34 cellular contexts compared by ENCODE assay signal in the genomic region with DNA sequence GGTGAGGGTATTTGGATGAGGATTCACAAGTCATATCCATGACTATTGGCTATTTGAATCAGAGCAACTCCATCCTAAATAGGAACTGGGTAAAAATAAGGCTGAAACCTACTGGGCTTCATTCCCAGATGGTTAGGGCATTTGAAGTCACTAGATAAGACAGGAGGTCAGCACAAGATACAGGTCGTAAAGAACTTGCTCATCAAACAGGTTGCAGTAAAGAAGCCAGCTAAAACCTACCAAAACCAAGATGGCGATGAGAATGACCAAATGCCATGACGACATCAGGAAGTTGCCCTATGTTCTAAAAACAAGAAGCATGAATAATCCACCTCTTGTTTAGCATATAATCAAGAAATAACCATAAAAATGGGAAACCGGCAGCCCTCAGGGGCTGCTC.
"Had no signal": no experiment of that assay in that cellular context is flagged by ENCODE, and none has a peak within 500 bp of the region (broad histone marks: within the 10 kb centered on the region; RNA-seq: fewer than 3 reads in every experiment).

No MANE protein-coding gene starts in this region.

- H3K4me1 ChIP-seq: adrenal gland, ascending aorta, body of pancreas, breast epithelium had no signal

- DNase-seq: activated effector memory CD4-positive, alpha-beta T cell treated with anti-CD3 and anti-CD28 coated beads, Interleukin-2, amount 50 U/mL, for 16 hours; activated effector memory CD4-positive, alpha-beta T cell treated with Interleukin-2 at 50 U/mL for 16 hours; activated gamma-delta T cell; activated gamma-delta T cell treated with Interleukin-2 at 50 U/mL for 16 hours; activated naive CD4-positive, alpha-beta T cell; activated naive CD4-positive, alpha-beta T cell treated with anti-CD3 and anti-CD28 coated beads for 36 hours; activated naive CD4-positive, alpha-beta T cell treated with anti-CD3 and anti-CD28 coated beads, Interleukin-2, amount 10 ng/mL, durations not matched to agents 7 days and 5 days; activated naive CD4-positive, alpha-beta T cell treated with anti-CD3 and anti-CD28 coated beads, Interleukin-2, amount 50 U/mL, for 16 hours; activated naive CD4-positive, alpha-beta T cell treated with Interleukin-2 at 50 U/mL for 16 hours; activated naive CD8-positive, alpha-beta T cell treated with anti-CD3 and anti-CD28 coated beads for 36 hours; activated naive CD8-positive, alpha-beta T cell treated with anti-CD3 and anti-CD28 coated beads, Interleukin-2, amount 10 ng/mL, durations not matched to agents 7 days and 5 days; activated naive CD8-positive, alpha-beta T cell treated with anti-CD3 and anti-CD28 coated beads, Interleukin-2, amount 50 U/mL, for 24 hours; activated T-cell treated with anti-CD3 and anti-CD28 coated beads, Interleukin-2, amount 50 U/mL, for 1 hour; activated T-cell treated with anti-CD3 and anti-CD28 coated beads, Interleukin-2, amount 50 U/mL, for 24 hours; activated T-cell treated with anti-CD3 and anti-CD28 coated beads, Interleukin-2, amount 50 U/mL, for 4 hours; activated T-cell treated with anti-CD3 and anti-CD28 coated beads, Interleukin-2, amount 50 U/mL, for 48 hours; activated T-cell treated with anti-CD3 and anti-CD28 coated beads, Interleukin-2, amount 50 U/mL, for 72 hours; adrenal gland; amniotic stem cell; amygdala; anterior cingulate cortex; aorta; body of pancreas; brain microvascular endothelial cell; caudate nucleus; central memory CD4-positive, alpha-beta T cell; cerebellar nuclear complex had no signal

- H3K9me3 ChIP-seq: adrenal gland, ascending aorta, body of pancreas, breast epithelium had no signal

- H3K4me3 ChIP-seq: adrenal gland, ascending aorta, body of pancreas, breast epithelium, cardiac muscle cell had no signal

- ATAC-seq: activated naive CD4-positive, alpha-beta T cell treated with anti-CD3 and anti-CD28 coated beads, Interleukin-2, amount 50 U/mL, for 72 hours; activated naive CD8-positive, alpha-beta T cell treated with anti-CD3 and anti-CD28 coated beads, Interleukin-2, amount 50 U/mL, for 24 hours; activated T-cell treated with anti-CD3 and anti-CD28 coated beads, Interleukin-2, amount 50 U/mL, for 4 hours; activated T-cell treated with anti-CD3 and anti-CD28 coated beads, Interleukin-2, amount 50 U/mL, for 72 hours; activated T-helper 17 cell treated with anti-CD3 and anti-CD28 coated beads, Interleukin-2, amount 50 U/mL, for 72 hours; body of pancreas had no signal

- H3K27me3 ChIP-seq: adrenal gland, ascending aorta, body of pancreas, brain microvascular endothelial cell, breast epithelium, cardiac muscle cell had no signal

- FAIRE-seq: astrocyte, bronchial epithelial cell had no signal

- H3K36me3 ChIP-seq: adrenal gland, ascending aorta, brain microvascular endothelial cell, breast epithelium, cardiac muscle cell had no signal

- H3K27ac ChIP-seq: adrenal gland, ascending aorta, body of pancreas, brain microvascular endothelial cell, breast epithelium, cardiac muscle cell had no signal
